Comparison of ENCODE assay signal across 1 cellular context in the genomic region with DNA sequence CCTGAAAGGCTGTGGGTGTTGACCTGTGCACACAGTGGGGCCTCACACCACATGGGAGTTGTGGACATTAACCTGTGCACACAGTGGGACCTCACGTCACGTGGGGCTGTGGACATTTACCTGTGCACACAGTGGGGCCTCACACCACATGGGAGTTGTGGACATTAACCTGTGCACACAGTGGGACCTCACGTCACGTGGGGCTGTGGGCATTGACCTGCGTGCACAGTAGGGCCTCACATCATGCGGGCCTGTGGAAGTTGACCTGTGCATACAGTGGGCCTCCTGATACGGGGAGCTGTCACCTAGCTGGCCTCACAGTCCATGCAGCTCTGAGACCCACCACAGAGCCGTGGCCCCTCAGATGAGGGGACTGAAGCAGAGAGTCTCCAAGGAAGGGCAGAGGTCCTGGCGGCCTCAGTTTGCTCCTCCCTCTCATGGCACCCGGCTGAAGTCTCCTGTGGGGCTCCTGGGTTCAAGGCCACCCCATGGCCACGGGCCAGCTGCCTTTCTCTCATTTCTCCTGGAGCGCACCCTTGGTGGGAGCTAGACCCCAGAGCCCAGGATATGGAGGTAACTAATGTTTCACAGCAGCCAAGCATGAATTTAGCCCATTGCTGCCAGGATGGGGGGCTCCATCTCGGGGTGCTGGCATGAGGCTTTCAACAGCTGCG.
TF ChIP-seq lines count a peak whose summit lies in the region.

No MANE protein-coding gene starts in this region.

TF ChIP-seq in A549, 52 proteins besides CTCF, POLR2A, EP300 and RAD21:
- TF ChIP-seq CHD4 (IDR thresholded peaks at IDR 0.05; ENCODE audit: borderline replicate concordance): no peak
- no peak for TF ChIP-seq CBX2 (IDR thresholded peaks at IDR 0.05; ENCODE audit: borderline replicate concordance, low read depth)
- TF ChIP-seq SREBF2 (IDR thresholded peaks at IDR 0.05): no peak
- TF ChIP-seq GATA3 (IDR thresholded peaks at IDR 0.05; ENCODE audit: borderline replicate concordance): no peak
- no peak for TF ChIP-seq ZFP36 (IDR thresholded peaks at IDR 0.05; ENCODE audit: borderline replicate concordance, partially characterized antibody)
- no peak for TF ChIP-seq NR3C1 (IDR thresholded peaks at IDR 0.05)
- TF ChIP-seq HES2 (IDR thresholded peaks at IDR 0.05): no peak
- no peak for TF ChIP-seq ESRRA (IDR thresholded peaks at IDR 0.05; ENCODE audit: borderline replicate concordance, low read length)
- no peak for TF ChIP-seq CEBPB (IDR thresholded peaks at IDR 0.05)
- no peak for TF ChIP-seq HOXB5 (CRISPR knock-in tag; IDR thresholded peaks at IDR 0.05)
- no peak for TF ChIP-seq EHMT2 (IDR thresholded peaks at IDR 0.05; ENCODE audit: low read depth)
- no peak for TF ChIP-seq REST (IDR thresholded peaks at IDR 0.05)
- TF ChIP-seq CBX8 (IDR thresholded peaks at IDR 0.05): no peak
- no peak for TF ChIP-seq HEYL (CRISPR knock-in tag; IDR thresholded peaks at IDR 0.05)
- TF ChIP-seq KDM1A (IDR thresholded peaks at IDR 0.05; ENCODE audit: low read depth): no peak
- no peak for TF ChIP-seq ZC3H11A (IDR thresholded peaks at IDR 0.05)
